Comparison of ENCODE assay signal across 9 cellular contexts in the genomic region with DNA sequence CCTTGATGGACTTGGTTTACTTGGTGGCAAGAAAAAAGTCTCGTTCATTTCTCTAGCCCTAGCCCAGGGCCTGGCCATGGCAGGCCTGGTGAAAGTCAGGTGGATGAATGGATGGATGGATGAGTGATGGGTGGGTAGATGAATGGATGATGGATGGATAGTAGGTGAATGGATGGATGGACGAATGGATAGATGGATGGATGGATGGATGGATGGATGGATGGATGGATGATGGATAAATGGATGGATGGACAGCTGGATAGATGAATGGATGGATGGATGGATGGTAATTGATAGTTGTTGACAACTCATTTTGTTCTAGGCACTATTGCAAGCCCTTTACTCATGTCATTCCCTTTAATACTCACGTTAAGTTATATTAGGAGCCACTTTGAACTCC.
"Had no signal": no experiment of that assay in that cellular context is flagged by ENCODE, and none has a peak within 500 bp of the region (broad histone marks: within the 10 kb centered on the region; RNA-seq: fewer than 3 reads in every experiment).

No MANE protein-coding gene starts in this region.

- H3K9ac ChIP-seq: GM23248 had no signal

- H3K4me3 ChIP-seq: GM23248 had no signal

- H3K4me1 Mint-ChIP-seq: IgD-negative memory B cell had no signal

- DNase-seq: GM23248, GOT3, H9, HCEC 1CT, HFFc6 had no signal

- H3K4me3 Mint-ChIP-seq: H9, HFFc6, IgD-negative memory B cell had no signal

- ATAC-seq: HepG2 had no signal

- H3K27ac ChIP-seq: GM23248, HL-60 had no signal

- FAIRE-seq: H54, HepG2 had no signal

- H3K27ac Mint-ChIP-seq: H9, HFFc6 had no signal

- H2AFZ ChIP-seq: GM23248 had no signal
